ENCODE assay signal across 29 cellular contexts in the genomic region with DNA sequence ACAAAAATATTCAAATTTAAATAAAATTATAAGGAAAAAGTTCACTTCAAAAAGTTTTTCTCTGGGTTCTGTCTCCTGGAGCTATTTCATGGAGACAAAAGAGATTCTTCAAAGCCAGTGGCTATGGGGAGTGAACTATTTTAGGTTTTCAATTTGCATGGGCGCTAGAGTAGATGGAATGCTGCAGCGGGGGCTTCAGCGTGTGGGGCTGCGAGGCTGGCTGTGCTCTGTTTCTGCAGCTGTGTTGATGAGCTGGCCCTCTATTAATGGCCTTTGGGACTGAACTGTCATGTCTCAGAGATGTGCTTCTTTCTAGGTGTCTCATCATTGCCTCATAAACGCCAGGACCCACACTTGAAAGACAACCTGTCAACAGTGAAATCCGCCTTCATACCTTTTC.
"Had no signal": no experiment of that assay in that cellular context is flagged by ENCODE, and none has a peak within 500 bp of the region (broad histone marks: within the 10 kb centered on the region; RNA-seq: fewer than 3 reads in every experiment).

No MANE protein-coding gene starts in this region.

- ATAC-seq: left cardiac atrium; left lobe of liver; left ventricle myocardium superior; lower lobe of right lung; naive thymus-derived CD4-positive, alpha-beta T cell; natural killer cell treated with Interleukin-12 subunit alpha and Interleukin-12 subunit beta and Interleukin-15 and Interleukin-18, amount 100 ng/mL, for 72 hours; pancreas; right cardiac atrium; sciatic nerve; stimulated activated effector memory CD8-positive, alpha-beta T cell treated with anti-CD3 and anti-CD28 coated beads, Interleukin-12 subunit alpha, Interleukin-12 subunit beta, amount 100 ng/mL, for 72 hours; upper lobe of right lung had no signal

- H3K36me3 Mint-ChIP-seq: natural killer cell treated with Interleukin-12 subunit alpha and Interleukin-12 subunit beta and Interleukin-15 and Interleukin-18, amount 100 ng/mL, for 72 hours; stimulated activated effector memory CD8-positive, alpha-beta T cell treated with anti-CD3 and anti-CD28 coated beads, Interleukin-12 subunit alpha, Interleukin-12 subunit beta, amount 100 ng/mL, for 72 hours had no signal

- DNase-seq: head of caudate nucleus; hippocampal formation; kidney glomerular epithelial cell; left cardiac atrium; left ventricle myocardium superior; lower lobe of right lung; mammary epithelial cell; mesenchymal stem cell; naive thymus-derived CD4-positive, alpha-beta T cell; nucleus accumbens; pancreas; posterior cingulate gyrus; retina; right cardiac atrium; small intestine; spleen; stimulated activated CD4-positive, alpha-beta T cell treated with anti-CD3 and anti-CD28 coated beads, Interleukin-4, amount 100 ng/mL, for 24 hours; stimulated activated naive CD4-positive, alpha-beta T cell; tibial artery; trophoblast cell; upper lobe of right lung had no signal

- H3K4me3 ChIP-seq: lower lobe of right lung, pancreas, prostate gland, spleen, suprapubic skin, thoracic aorta, tibial artery, upper lobe of right lung had no signal

- H3K9me3 Mint-ChIP-seq: naive thymus-derived CD4-positive, alpha-beta T cell; natural killer cell treated with Interleukin-12 subunit alpha and Interleukin-12 subunit beta and Interleukin-15 and Interleukin-18, amount 100 ng/mL, for 72 hours; stimulated activated effector memory CD8-positive, alpha-beta T cell treated with anti-CD3 and anti-CD28 coated beads, Interleukin-12 subunit alpha, Interleukin-12 subunit beta, amount 100 ng/mL, for 72 hours; stimulated activated naive CD8-positive, alpha-beta T cell treated with anti-CD3 and anti-CD28 coated beads, Interleukin-15, Interleukin-2, amounts not matched to agents 100 ng/mL and 50 ng/mL, for 24 hours had no signal

- H3K36me3 ChIP-seq: lower lobe of right lung, pancreas, prostate gland, spleen, suprapubic skin, thoracic aorta, tibial artery, upper lobe of right lung had no signal

- H3K9me3 ChIP-seq: lower lobe of right lung, pancreas, prostate gland, spleen, suprapubic skin, thoracic aorta, tibial artery, upper lobe of right lung had no signal

- H3K27ac Mint-ChIP-seq: naive thymus-derived CD4-positive, alpha-beta T cell; natural killer cell treated with Interleukin-12 subunit alpha and Interleukin-12 subunit beta and Interleukin-15 and Interleukin-18, amount 100 ng/mL, for 72 hours; stimulated activated effector memory CD8-positive, alpha-beta T cell treated with anti-CD3 and anti-CD28 coated beads, Interleukin-12 subunit alpha, Interleukin-12 subunit beta, amount 100 ng/mL, for 72 hours; stimulated activated naive CD8-positive, alpha-beta T cell treated with anti-CD3 and anti-CD28 coated beads, Interleukin-15, Interleukin-2, amounts not matched to agents 100 ng/mL and 50 ng/mL, for 24 hours had no signal

- H3K27me3 ChIP-seq: pancreas, spleen, suprapubic skin, tibial artery, upper lobe of right lung had no signal

- H3K4me1 Mint-ChIP-seq: naive thymus-derived CD4-positive, alpha-beta T cell; stimulated activated effector memory CD8-positive, alpha-beta T cell treated with anti-CD3 and anti-CD28 coated beads, Interleukin-12 subunit alpha, Interleukin-12 subunit beta, amount 100 ng/mL, for 72 hours had no signal

- H3K27ac ChIP-seq: lower lobe of right lung, pancreas, prostate gland, spleen, suprapubic skin, thoracic aorta, tibial artery, upper lobe of right lung had no signal

- H3K4me1 ChIP-seq: lower lobe of right lung, prostate gland, spleen, suprapubic skin, tibial artery, upper lobe of right lung had no signal

- H3K4me3 Mint-ChIP-seq: naive thymus-derived CD4-positive, alpha-beta T cell; natural killer cell treated with Interleukin-12 subunit alpha and Interleukin-12 subunit beta and Interleukin-15 and Interleukin-18, amount 100 ng/mL, for 72 hours; stimulated activated effector memory CD8-positive, alpha-beta T cell treated with anti-CD3 and anti-CD28 coated beads, Interleukin-12 subunit alpha, Interleukin-12 subunit beta, amount 100 ng/mL, for 72 hours; stimulated activated naive CD8-positive, alpha-beta T cell treated with anti-CD3 and anti-CD28 coated beads, Interleukin-15, Interleukin-2, amounts not matched to agents 100 ng/mL and 50 ng/mL, for 24 hours had no signal
